In the genomic region with DNA sequence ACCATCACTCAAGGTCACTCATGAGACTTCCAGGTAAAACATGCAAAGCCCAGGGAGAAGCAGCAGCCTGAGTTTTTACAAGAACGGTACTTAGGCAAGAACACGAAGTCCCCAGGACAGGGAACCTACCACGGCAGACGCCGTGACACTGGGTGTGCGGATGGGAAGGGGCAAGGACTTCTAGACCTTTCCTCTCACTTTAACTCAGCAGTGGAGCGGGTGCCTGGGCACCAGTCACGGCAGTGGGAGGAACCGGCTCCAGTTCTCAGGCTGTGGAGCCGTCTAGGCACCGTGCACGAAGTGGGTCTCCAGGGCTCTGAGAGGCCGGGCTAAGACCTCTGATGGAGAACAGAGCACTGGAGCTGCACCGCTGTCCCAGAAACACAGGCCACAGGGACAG, we compare ENCODE assay signal across 2 cellular contexts.
TF ChIP-seq lines count a peak whose summit lies in the region.

No MANE protein-coding gene starts in this region.

TF ChIP-seq in H1, 55 proteins besides CTCF, POLR2A, EP300 and RAD21:
- TF ChIP-seq RBBP5 (IDR thresholded peaks at IDR 0.05; ENCODE audit: borderline replicate concordance, low read depth, low read length) (no peak), EGR1 (IDR thresholded peaks at IDR 0.05; ENCODE audit: borderline replicate concordance, low read depth, low read length) (no peak), BACH1 (IDR thresholded peaks at IDR 0.05; ENCODE audit: low read length) (no peak), SRF (IDR thresholded peaks at IDR 0.05; ENCODE audit: low read depth, low read length) (no peak), BRCA1 (IDR thresholded peaks at IDR 0.05; ENCODE audit: low read depth, low read length) (no peak), YY1 (IDR thresholded peaks at IDR 0.05; ENCODE audit: low read depth, low read length) (no peak), KDM5A (IDR thresholded peaks at IDR 0.05; ENCODE audit: low read length) (no peak), CREB1 (IDR thresholded peaks at IDR 0.05) (no peak), NRF1 (IDR thresholded peaks at IDR 0.05; ENCODE audit: low read depth, low read length) (no peak), TAF7 (optimal IDR thresholded peaks at IDR 0.05; ENCODE audit: borderline replicate concordance, low read depth, low read length) (no peak), RFX5 (IDR thresholded peaks at IDR 0.05; ENCODE audit: borderline replicate concordance, low read depth, low read length) (no peak), RNF2 (IDR thresholded peaks at IDR 0.05; ENCODE audit: borderline replicate concordance, low read depth, low read length, missing control alignments, poor library complexity, severe bottlenecking) (no peak), SAP30 (IDR thresholded peaks at IDR 0.05; ENCODE audit: insufficient read depth, insufficient replicate concordance, low read length) (no peak), NANOG (IDR thresholded peaks at IDR 0.05; ENCODE audit: insufficient read depth, low read depth, low read length, poor library complexity, severe bottlenecking) (no peak)

TF ChIP-seq in neural cell, 6 proteins besides CTCF, POLR2A, EP300 and RAD21:
- TF ChIP-seq, protein P1, sequence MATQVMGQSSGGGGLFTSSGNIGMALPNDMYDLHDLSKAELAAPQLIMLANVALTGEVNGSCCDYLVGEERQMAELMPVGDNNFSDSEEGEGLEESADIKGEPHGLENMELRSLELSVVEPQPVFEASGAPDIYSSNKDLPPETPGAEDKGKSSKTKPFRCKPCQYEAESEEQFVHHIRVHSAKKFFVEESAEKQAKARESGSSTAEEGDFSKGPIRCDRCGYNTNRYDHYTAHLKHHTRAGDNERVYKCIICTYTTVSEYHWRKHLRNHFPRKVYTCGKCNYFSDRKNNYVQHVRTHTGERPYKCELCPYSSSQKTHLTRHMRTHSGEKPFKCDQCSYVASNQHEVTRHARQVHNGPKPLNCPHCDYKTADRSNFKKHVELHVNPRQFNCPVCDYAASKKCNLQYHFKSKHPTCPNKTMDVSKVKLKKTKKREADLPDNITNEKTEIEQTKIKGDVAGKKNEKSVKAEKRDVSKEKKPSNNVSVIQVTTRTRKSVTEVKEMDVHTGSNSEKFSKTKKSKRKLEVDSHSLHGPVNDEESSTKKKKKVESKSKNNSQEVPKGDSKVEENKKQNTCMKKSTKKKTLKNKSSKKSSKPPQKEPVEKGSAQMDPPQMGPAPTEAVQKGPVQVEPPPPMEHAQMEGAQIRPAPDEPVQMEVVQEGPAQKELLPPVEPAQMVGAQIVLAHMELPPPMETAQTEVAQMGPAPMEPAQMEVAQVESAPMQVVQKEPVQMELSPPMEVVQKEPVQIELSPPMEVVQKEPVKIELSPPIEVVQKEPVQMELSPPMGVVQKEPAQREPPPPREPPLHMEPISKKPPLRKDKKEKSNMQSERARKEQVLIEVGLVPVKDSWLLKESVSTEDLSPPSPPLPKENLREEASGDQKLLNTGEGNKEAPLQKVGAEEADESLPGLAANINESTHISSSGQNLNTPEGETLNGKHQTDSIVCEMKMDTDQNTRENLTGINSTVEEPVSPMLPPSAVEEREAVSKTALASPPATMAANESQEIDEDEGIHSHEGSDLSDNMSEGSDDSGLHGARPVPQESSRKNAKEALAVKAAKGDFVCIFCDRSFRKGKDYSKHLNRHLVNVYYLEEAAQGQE (IDR thresholded peaks at IDR 0.05; ENCODE audit: borderline replicate concordance), result no peak
- TF ChIP-seq SMC3 (conservative IDR thresholded peaks at IDR 0.05; ENCODE audit: poor library complexity) (no peak), TAF1 (IDR thresholded peaks at IDR 0.05; ENCODE audit: low read depth) (no peak), POLR2AphosphoS5 (IDR thresholded peaks at IDR 0.05) (no peak), MXI1 (conservative IDR thresholded peaks at IDR 0.05; ENCODE audit: poor library complexity, severe bottlenecking) (no peak), EZH2 (IDR thresholded peaks at IDR 0.05; ENCODE audit: borderline replicate concordance, insufficient read depth, low read length, poor library complexity, severe bottlenecking) (no peak)
